Comparison of ENCODE assay signal across 2 cellular contexts in the genomic region with DNA sequence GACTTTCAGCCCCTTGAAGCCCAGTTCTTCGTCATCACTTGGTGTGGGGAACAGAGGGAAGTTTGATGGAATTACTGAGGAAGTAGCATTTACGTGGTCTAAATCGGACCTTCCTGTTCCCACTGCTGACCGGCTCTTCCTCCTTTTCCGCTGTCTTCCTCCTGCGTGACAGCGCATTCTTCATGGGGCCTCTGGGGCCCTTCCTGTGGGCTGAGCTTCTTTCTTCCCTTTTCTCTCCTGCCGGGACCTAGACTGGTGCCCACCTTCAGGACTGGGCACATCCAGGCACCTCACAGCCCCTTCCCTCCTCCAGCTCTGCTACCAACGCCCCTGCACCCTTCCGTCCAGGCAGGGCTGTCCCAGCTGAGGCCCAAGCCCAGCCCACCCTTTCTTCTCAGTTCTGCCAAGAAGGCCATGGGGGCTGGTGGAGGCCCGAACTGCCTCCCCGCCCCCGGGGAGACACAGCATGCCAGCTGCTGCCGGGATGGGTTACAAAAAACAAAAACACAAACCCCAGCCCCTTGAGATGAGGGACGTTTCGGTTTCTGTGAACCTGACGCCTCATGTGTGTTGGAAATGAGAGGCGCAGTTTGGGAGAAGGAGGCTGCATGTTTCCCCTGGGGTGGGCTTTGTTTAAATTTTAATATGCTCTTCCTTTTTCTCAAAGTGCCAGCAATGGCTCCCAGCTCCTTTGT.
TF ChIP-seq lines count a peak whose summit lies in the region.

No MANE protein-coding gene starts in this region.

TF ChIP-seq in liver, 16 proteins besides CTCF, POLR2A, EP300 and RAD21 (continued from another document):
- TF ChIP-seq RXRA (IDR thresholded peaks at IDR 0.05) (no peak), EGR1 (IDR thresholded peaks at IDR 0.05; ENCODE audit: low read depth in 2 of 2) (peak; percentile 67 to 74), NR2F2 (IDR thresholded peaks at IDR 0.05) (peak; percentile 61), SP1 (IDR thresholded peaks at IDR 0.05) (peak; percentile 25), FOXA1 (IDR thresholded peaks at IDR 0.05) (no peak), JUND (IDR thresholded peaks at IDR 0.05) (no peak), HNF4G (IDR thresholded peaks at IDR 0.05) (no peak), YY1 (IDR thresholded peaks at IDR 0.05) (no peak), GABPA (IDR thresholded peaks at IDR 0.05 in 1 of 2, conservative IDR thresholded peaks at IDR 0.05 in 1 of 2) (no peak), FOXA2 (IDR thresholded peaks at IDR 0.05) (no peak)
- TF ChIP-seq, protein P1, sequence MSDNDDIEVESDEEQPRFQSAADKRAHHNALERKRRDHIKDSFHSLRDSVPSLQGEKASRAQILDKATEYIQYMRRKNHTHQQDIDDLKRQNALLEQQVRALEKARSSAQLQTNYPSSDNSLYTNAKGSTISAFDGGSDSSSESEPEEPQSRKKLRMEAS (IDR thresholded peaks at IDR 0.05), result peak; percentile 92
- TF ChIP-seq, protein P2, sequence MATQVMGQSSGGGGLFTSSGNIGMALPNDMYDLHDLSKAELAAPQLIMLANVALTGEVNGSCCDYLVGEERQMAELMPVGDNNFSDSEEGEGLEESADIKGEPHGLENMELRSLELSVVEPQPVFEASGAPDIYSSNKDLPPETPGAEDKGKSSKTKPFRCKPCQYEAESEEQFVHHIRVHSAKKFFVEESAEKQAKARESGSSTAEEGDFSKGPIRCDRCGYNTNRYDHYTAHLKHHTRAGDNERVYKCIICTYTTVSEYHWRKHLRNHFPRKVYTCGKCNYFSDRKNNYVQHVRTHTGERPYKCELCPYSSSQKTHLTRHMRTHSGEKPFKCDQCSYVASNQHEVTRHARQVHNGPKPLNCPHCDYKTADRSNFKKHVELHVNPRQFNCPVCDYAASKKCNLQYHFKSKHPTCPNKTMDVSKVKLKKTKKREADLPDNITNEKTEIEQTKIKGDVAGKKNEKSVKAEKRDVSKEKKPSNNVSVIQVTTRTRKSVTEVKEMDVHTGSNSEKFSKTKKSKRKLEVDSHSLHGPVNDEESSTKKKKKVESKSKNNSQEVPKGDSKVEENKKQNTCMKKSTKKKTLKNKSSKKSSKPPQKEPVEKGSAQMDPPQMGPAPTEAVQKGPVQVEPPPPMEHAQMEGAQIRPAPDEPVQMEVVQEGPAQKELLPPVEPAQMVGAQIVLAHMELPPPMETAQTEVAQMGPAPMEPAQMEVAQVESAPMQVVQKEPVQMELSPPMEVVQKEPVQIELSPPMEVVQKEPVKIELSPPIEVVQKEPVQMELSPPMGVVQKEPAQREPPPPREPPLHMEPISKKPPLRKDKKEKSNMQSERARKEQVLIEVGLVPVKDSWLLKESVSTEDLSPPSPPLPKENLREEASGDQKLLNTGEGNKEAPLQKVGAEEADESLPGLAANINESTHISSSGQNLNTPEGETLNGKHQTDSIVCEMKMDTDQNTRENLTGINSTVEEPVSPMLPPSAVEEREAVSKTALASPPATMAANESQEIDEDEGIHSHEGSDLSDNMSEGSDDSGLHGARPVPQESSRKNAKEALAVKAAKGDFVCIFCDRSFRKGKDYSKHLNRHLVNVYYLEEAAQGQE (IDR thresholded peaks at IDR 0.05), result no peak
- TF ChIP-seq, protein P3, sequence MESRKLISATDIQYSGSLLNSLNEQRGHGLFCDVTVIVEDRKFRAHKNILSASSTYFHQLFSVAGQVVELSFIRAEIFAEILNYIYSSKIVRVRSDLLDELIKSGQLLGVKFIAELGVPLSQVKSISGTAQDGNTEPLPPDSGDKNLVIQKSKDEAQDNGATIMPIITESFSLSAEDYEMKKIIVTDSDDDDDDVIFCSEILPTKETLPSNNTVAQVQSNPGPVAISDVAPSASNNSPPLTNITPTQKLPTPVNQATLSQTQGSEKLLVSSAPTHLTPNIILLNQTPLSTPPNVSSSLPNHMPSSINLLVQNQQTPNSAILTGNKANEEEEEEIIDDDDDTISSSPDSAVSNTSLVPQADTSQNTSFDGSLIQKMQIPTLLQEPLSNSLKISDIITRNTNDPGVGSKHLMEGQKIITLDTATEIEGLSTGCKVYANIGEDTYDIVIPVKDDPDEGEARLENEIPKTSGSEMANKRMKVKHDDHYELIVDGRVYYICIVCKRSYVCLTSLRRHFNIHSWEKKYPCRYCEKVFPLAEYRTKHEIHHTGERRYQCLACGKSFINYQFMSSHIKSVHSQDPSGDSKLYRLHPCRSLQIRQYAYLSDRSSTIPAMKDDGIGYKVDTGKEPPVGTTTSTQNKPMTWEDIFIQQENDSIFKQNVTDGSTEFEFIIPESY (IDR thresholded peaks at IDR 0.05), result no peak
- TF ChIP-seq, protein P4, sequence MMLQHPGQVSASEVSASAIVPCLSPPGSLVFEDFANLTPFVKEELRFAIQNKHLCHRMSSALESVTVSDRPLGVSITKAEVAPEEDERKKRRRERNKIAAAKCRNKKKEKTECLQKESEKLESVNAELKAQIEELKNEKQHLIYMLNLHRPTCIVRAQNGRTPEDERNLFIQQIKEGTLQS (IDR thresholded peaks at IDR 0.05), result no peak

TF ChIP-seq in HepG2, 621 proteins besides CTCF, POLR2A, EP300 and RAD21:
- TF ChIP-seq, protein P5, sequence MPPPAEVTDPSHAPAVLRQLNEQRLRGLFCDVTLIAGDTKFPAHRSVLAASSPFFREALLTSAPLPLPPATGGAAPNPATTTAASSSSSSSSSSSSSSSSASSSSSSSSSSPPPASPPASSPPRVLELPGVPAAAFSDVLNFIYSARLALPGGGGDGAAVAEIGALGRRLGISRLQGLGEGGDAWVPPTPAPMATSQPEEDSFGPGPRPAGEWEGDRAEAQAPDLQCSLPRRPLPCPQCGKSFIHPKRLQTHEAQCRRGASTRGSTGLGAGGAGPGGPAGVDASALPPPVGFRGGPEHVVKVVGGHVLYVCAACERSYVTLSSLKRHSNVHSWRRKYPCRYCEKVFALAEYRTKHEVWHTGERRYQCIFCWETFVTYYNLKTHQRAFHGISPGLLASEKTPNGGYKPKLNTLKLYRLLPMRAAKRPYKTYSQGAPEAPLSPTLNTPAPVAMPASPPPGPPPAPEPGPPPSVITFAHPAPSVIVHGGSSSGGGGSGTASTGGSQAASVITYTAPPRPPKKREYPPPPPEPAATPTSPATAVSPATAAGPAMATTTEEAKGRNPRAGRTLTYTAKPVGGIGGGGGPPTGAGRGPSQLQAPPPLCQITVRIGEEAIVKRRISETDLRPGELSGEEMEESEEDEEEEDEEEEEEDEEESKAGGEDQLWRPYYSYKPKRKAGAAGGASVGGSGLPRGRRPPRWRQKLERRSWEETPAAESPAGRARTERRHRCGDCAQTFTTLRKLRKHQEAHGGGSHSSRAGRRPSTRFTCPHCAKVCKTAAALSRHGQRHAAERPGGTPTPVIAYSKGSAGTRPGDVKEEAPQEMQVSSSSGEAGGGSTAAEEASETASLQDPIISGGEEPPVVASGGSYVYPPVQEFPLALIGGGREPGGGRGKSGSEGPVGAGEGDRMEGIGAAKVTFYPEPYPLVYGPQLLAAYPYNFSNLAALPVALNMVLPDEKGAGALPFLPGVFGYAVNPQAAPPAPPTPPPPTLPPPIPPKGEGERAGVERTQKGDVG (CRISPR knock-in tag; IDR thresholded peaks at IDR 0.05; ENCODE audit: borderline replicate concordance), result no peak
- TF ChIP-seq, protein P3 (CRISPR knock-in tag; IDR thresholded peaks at IDR 0.05), result no peak
- no peak for TF ChIP-seq ZBTB38 (CRISPR knock-in tag; IDR thresholded peaks at IDR 0.05)
